In the genomic region with DNA sequence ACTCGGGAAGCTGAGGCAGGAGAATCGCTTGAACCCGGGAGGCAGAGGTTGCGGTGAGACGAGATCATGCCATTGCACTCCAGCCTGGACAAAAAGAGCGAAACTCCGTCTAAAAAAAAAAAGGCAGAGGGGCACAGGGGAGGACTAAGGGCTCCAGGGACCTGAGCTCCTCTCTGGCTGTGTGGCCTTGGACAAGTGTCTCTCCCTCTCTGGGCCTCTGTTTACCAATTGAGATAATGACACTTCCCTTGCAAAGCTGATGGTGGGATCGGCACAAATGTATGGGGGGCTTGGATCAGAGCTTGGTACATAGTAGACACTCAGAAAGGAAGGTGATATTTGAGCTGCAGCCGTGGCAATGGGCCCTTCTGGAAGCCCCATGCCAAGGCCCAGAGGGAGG, we compare ENCODE assay signal across 25 cellular contexts. TPM values are rescaled to one million over a fixed set of nuclear protein-coding genes. Genes with fewer than 3 reads are reported as not detected.
DNase-seq lines count a peak whose midpoint lies in the region; ATAC-seq, FAIRE-seq and TF ChIP-seq lines count a peak whose summit lies in the region.
"Had no signal": no experiment of that assay in that cellular context is flagged by ENCODE, and none has a peak within 500 bp of the region (broad histone marks: within the 10 kb centered on the region; RNA-seq: fewer than 3 reads in every experiment).

No MANE protein-coding gene starts in this region.

- intact Hi-C loops in activated CD4-positive, alpha-beta T cell treated with anti-CD3 and anti-CD28 coated beads, Interleukin-2, amount 10 ng/mL, durations not matched to agents 24 days and 14 days (cut with micrococcal nuclease): no loop called here
- intact Hi-C loops in cardiac septum (cut with DNase I): no loop called here

- no peaks in the 10 kb centered on the region for H3K4me1 ChIP-seq in A549
- H3K4me1 ChIP-seq: parathyroid adenoma, right atrium auricular region, spleen had no signal

- H3K9me3 Mint-ChIP-seq in activated CD4-positive, alpha-beta T cell treated with anti-CD3 and anti-CD28 coated beads, Interleukin-2, amount 10 ng/mL, durations not matched to agents 24 days and 14 days: no peaks in the 10 kb centered on the region
- H3K9me3 Mint-ChIP-seq in T-cell: no peaks in the 10 kb centered on the region
- no peaks in the 10 kb centered on the region for H3K9me3 Mint-ChIP-seq in central memory CD8-positive, alpha-beta T cell
- H3K9me3 Mint-ChIP-seq: GM23338 had no signal

- peaks cover 14% of the 10 kb centered on the region for H3K4me1 Mint-ChIP-seq in activated CD4-positive, alpha-beta T cell treated with anti-CD3 and anti-CD28 coated beads, Interleukin-2, amount 10 ng/mL, durations not matched to agents 24 days and 14 days
- peaks cover 0 to 27% (median 9%) of the 10 kb centered on the region in 3 donors for H3K4me1 Mint-ChIP-seq in T-cell
- peaks cover 15% of the 10 kb centered on the region for H3K4me1 Mint-ChIP-seq in central memory CD8-positive, alpha-beta T cell
- H3K4me1 Mint-ChIP-seq: GM23338 had no signal

- H3K4me3 ChIP-seq in A549: no peak overlapping the region
- H3K4me3 ChIP-seq: GM23338, right atrium auricular region, spleen had no signal

- no peak overlapping the region for H3K27ac ChIP-seq in A549
- H3K27ac ChIP-seq: parathyroid adenoma, right atrium auricular region, spleen had no signal

- TF ChIP-seq RAD21 in A549 (conservative IDR thresholded peaks at IDR 0.05 in 1 of 2, IDR thresholded peaks at IDR 0.05 in 1 of 2): no peak

- peak overlapping the region; percentile 89 for H3K27ac Mint-ChIP-seq in activated CD4-positive, alpha-beta T cell treated with anti-CD3 and anti-CD28 coated beads, Interleukin-2, amount 10 ng/mL, durations not matched to agents 24 days and 14 days
- peak overlapping the region in 1 of 2 donors; percentile 86 for H3K27ac Mint-ChIP-seq in T-cell
- H3K27ac Mint-ChIP-seq in central memory CD8-positive, alpha-beta T cell (ENCODE audit: low read depth): peak overlapping the region; percentile 0
- H3K27ac Mint-ChIP-seq: GM23338 had no signal

- no peak for DNase-seq in activated CD4-positive, alpha-beta T cell treated with anti-CD3 and anti-CD28 coated beads, Interleukin-2, amount 10 ng/mL, durations not matched to agents 24 days and 14 days
- DNase-seq in activated CD4-positive, alpha-beta T cell treated with anti-CD3 and anti-CD28 coated beads, Interleukin-2, amount 50 U/mL, for 4 hours: no peak
- DNase-seq in A549 (ENCODE audit: low read depth in 1 of 2, low spot score in 1 of 2): no peak
- no peak for DNase-seq in T-cell
- DNase-seq in central memory CD8-positive, alpha-beta T cell (ENCODE audit: low spot score in 2 of 2): no peak
- DNase-seq in AG20443 (ENCODE audit: low spot score): no peak
- DNase-seq in amniotic stem cell (lab: John Stamatoyannopoulos, UW): no peak
- no peak for DNase-seq in cardiac septum (ENCODE audit: low spot score)
- DNase-seq: effector CD4-positive, alpha-beta T cell; GDM1; glutamatergic neuron; kidney; midbrain; NCI-H1436; NCI-H446 treated with DMSO at 0.1 percent for 48 hours; RPMI8226; spleen; trophoblast cell had no signal

- no peaks in the 10 kb centered on the region for H3K27me3 Mint-ChIP-seq in activated CD4-positive, alpha-beta T cell treated with anti-CD3 and anti-CD28 coated beads, Interleukin-2, amount 10 ng/mL, durations not matched to agents 24 days and 14 days
- peaks cover 0 to 2% of the 10 kb centered on the region in 2 donors for H3K27me3 Mint-ChIP-seq in T-cell
- peaks cover 9% of the 10 kb centered on the region for H3K27me3 Mint-ChIP-seq in central memory CD8-positive, alpha-beta T cell

- CTCF ChIA-PET in A549 (lab: Yijun Ruan, JAX) (interaction anchor here (0.9 to 14.4 kb wide), 8 partner anchors 8 to 256 kb away, joined by 3 to 396 read pairs (median 8); a partner anchor contains a TSS), T-cell (lab: Charles Lee) (interaction anchor here in 1 of 2 donors (0.6 to 1.8 kb wide), 3 partner anchors 11 to 1351 kb away, joined by 3 to 7 read pairs (median 6); no protein-coding TSS in a partner anchor)

- no peak overlapping the region for H3K4me2 ChIP-seq in A549
- H3K4me2 ChIP-seq: GM23338 had no signal

- WGBS in A549 (ENCODE audit: missing lambda C conversion rate): 90% methylated on average over 9 of the region's 9 CpGs

- no peaks in the 10 kb centered on the region for H3K9me3 ChIP-seq in A549
- H3K9me3 ChIP-seq: right atrium auricular region, spleen had no signal

- H3K36me3 Mint-ChIP-seq in activated CD4-positive, alpha-beta T cell treated with anti-CD3 and anti-CD28 coated beads, Interleukin-2, amount 10 ng/mL, durations not matched to agents 24 days and 14 days (ENCODE audit: low read depth): peaks cover 8% of the 10 kb centered on the region
- H3K36me3 Mint-ChIP-seq in T-cell: no peaks in the 10 kb centered on the region
- H3K36me3 Mint-ChIP-seq in central memory CD8-positive, alpha-beta T cell (ENCODE audit: insufficient read depth): peaks cover 4% of the 10 kb centered on the region

- POLR2A ChIA-PET in A549 (lab: Yijun Ruan, JAX) (interaction anchor here (0.5 to 2.2 kb wide), 3 partner anchors 24 to 138 kb away, joined by 4 to 10 read pairs (median 5); a partner anchor contains a TSS), T-cell (lab: Charles Lee) (interaction anchor here in 1 of 2 donors (0.6 kb wide), 1 partner anchor 89 kb away, joined by 5 read pairs; no protein-coding TSS in a partner anchor)

- peak overlapping the region; percentile 82 for H3K4me3 Mint-ChIP-seq in activated CD4-positive, alpha-beta T cell treated with anti-CD3 and anti-CD28 coated beads, Interleukin-2, amount 10 ng/mL, durations not matched to agents 24 days and 14 days
- peak overlapping the region; percentile 0 to 68 (median 21) for H3K4me3 Mint-ChIP-seq in T-cell
- H3K4me3 Mint-ChIP-seq in central memory CD8-positive, alpha-beta T cell: peak overlapping the region; percentile 1
- H3K4me3 Mint-ChIP-seq: GM23338 had no signal

- TF ChIP-seq CTCF in A549 (IDR thresholded peaks at IDR 0.05): no peak

- TF ChIP-seq EP300 in A549 (IDR thresholded peaks at IDR 0.05): no peak

- FAIRE-seq in A549 (lab: Jason Lieb, UNC): no peak
- FAIRE-seq: A204.1, kidney had no signal

- TF ChIP-seq POLR2A in A549 (IDR thresholded peaks at IDR 0.05; ENCODE audit: low read length): no peak

- ATAC-seq in A549: no peak
- ATAC-seq in T-cell (replicated peaks in 1 of 4): no peak
- ATAC-seq in central memory CD8-positive, alpha-beta T cell (replicated peaks; ENCODE audit: extremely low read depth, poor library complexity, severe bottlenecking): no peak
- ATAC-seq: GM23338 had no signal

TF ChIP-seq in A549, 52 proteins besides CTCF, POLR2A, EP300 and RAD21 (continues in another document):
- no peak for TF ChIP-seq HOXA7 (CRISPR knock-in tag; IDR thresholded peaks at IDR 0.05)
- TF ChIP-seq JUN (IDR thresholded peaks at IDR 0.05): no peak

RNA-seq across cellular contexts. Expression of a gene that starts 11.4 kb away (rescaled TPM):
- not detected in 2 replicates for total RNA-seq in activated CD4-positive, alpha-beta T cell treated with anti-CD3 and anti-CD28 coated beads, Interleukin-2, amount 10 ng/mL, durations not matched to agents 24 days and 14 days
- polyA plus RNA-seq in A549 (2011; rRNA removed): 0.08 and 0.09 TPM in 2 replicates
- polyA plus RNA-seq in A549 (2012; cell fraction: cytosol; rRNA removed): 0.08 and 0.16 TPM in 2 replicates
- polyA plus RNA-seq in A549 (2012; cell fraction: nucleus; rRNA removed): 0.24 and 0.60 TPM in 2 replicates
- polyA plus RNA-seq in A549 (2017; fragmentation: RNase III; extraction: RNeasy Plus Mini Kit Qiagen cat#74134 plus additional on column Dnase treatment): 0.12 to 0.13 TPM in 2 of 3 replicates, not detected in the other
- polyA minus RNA-seq in A549 (2011; rRNA and poly(A)+ RNA removed): 0.39 TPM in 1 of 2 replicates, not detected in the other
- total RNA-seq in T-cell: not detected
- not detected for total RNA-seq in cardiac septum
- total RNA-seq: epithelial cell of proximal tubule, GM23338, kidney, right atrium auricular region, spleen, subcutaneous adipose tissue had no signal
- polyA plus RNA-seq: GM23338, neural cell, spleen had no signal

RNA-seq across cellular contexts. Expression of a gene that starts 19.7 kb away (rescaled TPM):
- total RNA-seq in activated CD4-positive, alpha-beta T cell treated with anti-CD3 and anti-CD28 coated beads, Interleukin-2, amount 10 ng/mL, durations not matched to agents 24 days and 14 days: 5.1 and 6.4 TPM in 2 replicates
- polyA plus RNA-seq in A549 (2011; rRNA removed) (0.16 and 0.45 TPM in 2 replicates), A549 (2017; fragmentation: RNase III; extraction: RNeasy Plus Mini Kit Qiagen cat#74134 plus additional on column Dnase treatment) (0.24 to 0.45 TPM (median 0.41 TPM) in 3 replicates)
- polyA plus RNA-seq in A549 (2012; cell fraction: cytosol; rRNA removed): 0.13 and 0.25 TPM in 2 replicates
- 0.29 and 0.73 TPM in 2 replicates for polyA plus RNA-seq in A549 (2012; cell fraction: nucleus; rRNA removed)
- polyA minus RNA-seq in A549 (2011; rRNA and poly(A)+ RNA removed): 0.45 and 0.73 TPM in 2 replicates
- total RNA-seq in T-cell (1 to 10 TPM in 4 of 5 donors, not detected in 1; 2.3 to 3.0 (median 2.7) TPM), cardiac septum (not detected)
- total RNA-seq: right atrium auricular region, subcutaneous adipose tissue had no signal

RNA-seq across cellular contexts. Expression of a gene that starts 23.8 kb away (rescaled TPM):
- total RNA-seq in activated CD4-positive, alpha-beta T cell treated with anti-CD3 and anti-CD28 coated beads, Interleukin-2, amount 10 ng/mL, durations not matched to agents 24 days and 14 days: 1,885 and 1,938 TPM in 2 replicates
- polyA plus RNA-seq in A549 (2011; rRNA removed): 1,390 and 1,780 TPM in 2 replicates
- polyA plus RNA-seq in A549 (2012; cell fraction: cytosol; rRNA removed): 2,689 and 2,957 TPM in 2 replicates
- polyA plus RNA-seq in A549 (2012; cell fraction: nucleus; rRNA removed): 2,348 and 2,474 TPM in 2 replicates
- 2,568 to 2,696 TPM (median 2,647 TPM) in 3 replicates for polyA plus RNA-seq in A549 (2017; fragmentation: RNase III; extraction: RNeasy Plus Mini Kit Qiagen cat#74134 plus additional on column Dnase treatment)
- 793 and 1,174 TPM in 2 replicates for polyA minus RNA-seq in A549 (2011; rRNA and poly(A)+ RNA removed)
- total RNA-seq in T-cell: 1,000 to 10,000 TPM; 2,370 to 2,784 (median 2,662) TPM
- total RNA-seq in cardiac septum: 437 TPM

RNA-seq across cellular contexts. Expression of a gene that starts 24.1 kb away (rescaled TPM):
- 36.4 and 39.0 TPM in 2 replicates for total RNA-seq in activated CD4-positive, alpha-beta T cell treated with anti-CD3 and anti-CD28 coated beads, Interleukin-2, amount 10 ng/mL, durations not matched to agents 24 days and 14 days
- polyA plus RNA-seq in A549 (2011; rRNA removed) (5.5 and 6.1 TPM in 2 replicates), A549 (2017; fragmentation: RNase III; extraction: RNeasy Plus Mini Kit Qiagen cat#74134 plus additional on column Dnase treatment) (14.7 to 18.3 TPM (median 17.1 TPM) in 3 replicates)
- polyA plus RNA-seq in A549 (2012; cell fraction: cytosol; rRNA removed): 13.7 and 18.6 TPM in 2 replicates
- 37.8 and 64.1 TPM in 2 replicates for polyA plus RNA-seq in A549 (2012; cell fraction: nucleus; rRNA removed)
- polyA minus RNA-seq in A549 (2011; rRNA and poly(A)+ RNA removed): 8.5 and 10.8 TPM in 2 replicates
- total RNA-seq in T-cell (10 to 100 TPM; 18.0 to 37.0 (median 31.8) TPM), cardiac septum (8.5 TPM)

RNA-seq across cellular contexts. Expression of a gene that starts 42.0 kb away (rescaled TPM):
- total RNA-seq in activated CD4-positive, alpha-beta T cell treated with anti-CD3 and anti-CD28 coated beads, Interleukin-2, amount 10 ng/mL, durations not matched to agents 24 days and 14 days: 10.7 and 11.2 TPM in 2 replicates
- polyA plus RNA-seq in A549 (2011; rRNA removed) (1.8 and 2.5 TPM in 2 replicates), A549 (2017; fragmentation: RNase III; extraction: RNeasy Plus Mini Kit Qiagen cat#74134 plus additional on column Dnase treatment) (3.8 to 5.5 TPM (median 4.1 TPM) in 3 replicates)
- polyA plus RNA-seq in A549 (2012; cell fraction: cytosol; rRNA removed): 3.3 and 3.6 TPM in 2 replicates
- polyA plus RNA-seq in A549 (2012; cell fraction: nucleus; rRNA removed): 2.1 and 2.5 TPM in 2 replicates
- 2.2 and 3.9 TPM in 2 replicates for polyA minus RNA-seq in A549 (2011; rRNA and poly(A)+ RNA removed)
- total RNA-seq in T-cell (10 to 100 TPM; 24.5 to 57.2 (median 56.0) TPM), cardiac septum (4.4 TPM)

Comparison
In these comparisons a context has a peak if more than half of its experiments do, and no peak if none do; other contexts are left out.
1. H3K4me3 Mint-ChIP-seq: peak in every context shown above with its lines; median percentile 82 in activated CD4-positive, alpha-beta T cell treated with anti-CD3 and anti-CD28 coated beads, Interleukin-2, amount 10 ng/mL, durations not matched to agents 24 days and 14 days; 21 in T-cell; 1 in central memory CD8-positive, alpha-beta T cell.